2 cellular contexts compared by ENCODE assay signal in genomic region chr7:34211003-34211402, GRCh38.
TF ChIP-seq lines count a peak whose summit lies in the region.

No MANE protein-coding gene starts in this region.

TF ChIP-seq in HEK293, 187 proteins besides CTCF, POLR2A, EP300 and RAD21 (continued from another document):
- no peak for TF ChIP-seq ZNF544 (tag by site-specific recombination; IDR thresholded peaks at IDR 0.05)
- TF ChIP-seq ZNF549 (tag by site-specific recombination; IDR thresholded peaks at IDR 0.05): no peak
- no peak for TF ChIP-seq ZNF335 (tag by site-specific recombination; conservative IDR thresholded peaks at IDR 0.05)
- TF ChIP-seq, protein P1, sequence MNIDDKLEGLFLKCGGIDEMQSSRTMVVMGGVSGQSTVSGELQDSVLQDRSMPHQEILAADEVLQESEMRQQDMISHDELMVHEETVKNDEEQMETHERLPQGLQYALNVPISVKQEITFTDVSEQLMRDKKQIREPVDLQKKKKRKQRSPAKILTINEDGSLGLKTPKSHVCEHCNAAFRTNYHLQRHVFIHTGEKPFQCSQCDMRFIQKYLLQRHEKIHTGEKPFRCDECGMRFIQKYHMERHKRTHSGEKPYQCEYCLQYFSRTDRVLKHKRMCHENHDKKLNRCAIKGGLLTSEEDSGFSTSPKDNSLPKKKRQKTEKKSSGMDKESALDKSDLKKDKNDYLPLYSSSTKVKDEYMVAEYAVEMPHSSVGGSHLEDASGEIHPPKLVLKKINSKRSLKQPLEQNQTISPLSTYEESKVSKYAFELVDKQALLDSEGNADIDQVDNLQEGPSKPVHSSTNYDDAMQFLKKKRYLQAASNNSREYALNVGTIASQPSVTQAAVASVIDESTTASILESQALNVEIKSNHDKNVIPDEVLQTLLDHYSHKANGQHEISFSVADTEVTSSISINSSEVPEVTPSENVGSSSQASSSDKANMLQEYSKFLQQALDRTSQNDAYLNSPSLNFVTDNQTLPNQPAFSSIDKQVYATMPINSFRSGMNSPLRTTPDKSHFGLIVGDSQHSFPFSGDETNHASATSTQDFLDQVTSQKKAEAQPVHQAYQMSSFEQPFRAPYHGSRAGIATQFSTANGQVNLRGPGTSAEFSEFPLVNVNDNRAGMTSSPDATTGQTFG (tag by site-specific recombination; IDR thresholded peaks at IDR 0.05; ENCODE audit: borderline replicate concordance): no peak

TF ChIP-seq in WTC11, 78 proteins besides CTCF, POLR2A, EP300 and RAD21 (continued from another document):
- TF ChIP-seq, protein P2, sequence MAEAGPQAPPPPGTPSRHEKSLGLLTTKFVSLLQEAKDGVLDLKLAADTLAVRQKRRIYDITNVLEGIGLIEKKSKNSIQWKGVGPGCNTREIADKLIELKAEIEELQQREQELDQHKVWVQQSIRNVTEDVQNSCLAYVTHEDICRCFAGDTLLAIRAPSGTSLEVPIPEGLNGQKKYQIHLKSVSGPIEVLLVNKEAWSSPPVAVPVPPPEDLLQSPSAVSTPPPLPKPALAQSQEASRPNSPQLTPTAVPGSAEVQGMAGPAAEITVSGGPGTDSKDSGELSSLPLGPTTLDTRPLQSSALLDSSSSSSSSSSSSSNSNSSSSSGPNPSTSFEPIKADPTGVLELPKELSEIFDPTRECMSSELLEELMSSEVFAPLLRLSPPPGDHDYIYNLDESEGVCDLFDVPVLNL (CRISPR knock-in tag; IDR thresholded peaks at IDR 0.05; ENCODE audit: borderline replicate concordance, low read depth): no peak
- TF ChIP-seq JAZF1 (CRISPR knock-in tag; IDR thresholded peaks at IDR 0.05) (no peak), PRRX2 (CRISPR knock-in tag; IDR thresholded peaks at IDR 0.05) (no peak), NFE2L1 (CRISPR knock-in tag; IDR thresholded peaks at IDR 0.05) (no peak)
